ENCODE assay signal across 10 cellular contexts in the genomic region with DNA sequence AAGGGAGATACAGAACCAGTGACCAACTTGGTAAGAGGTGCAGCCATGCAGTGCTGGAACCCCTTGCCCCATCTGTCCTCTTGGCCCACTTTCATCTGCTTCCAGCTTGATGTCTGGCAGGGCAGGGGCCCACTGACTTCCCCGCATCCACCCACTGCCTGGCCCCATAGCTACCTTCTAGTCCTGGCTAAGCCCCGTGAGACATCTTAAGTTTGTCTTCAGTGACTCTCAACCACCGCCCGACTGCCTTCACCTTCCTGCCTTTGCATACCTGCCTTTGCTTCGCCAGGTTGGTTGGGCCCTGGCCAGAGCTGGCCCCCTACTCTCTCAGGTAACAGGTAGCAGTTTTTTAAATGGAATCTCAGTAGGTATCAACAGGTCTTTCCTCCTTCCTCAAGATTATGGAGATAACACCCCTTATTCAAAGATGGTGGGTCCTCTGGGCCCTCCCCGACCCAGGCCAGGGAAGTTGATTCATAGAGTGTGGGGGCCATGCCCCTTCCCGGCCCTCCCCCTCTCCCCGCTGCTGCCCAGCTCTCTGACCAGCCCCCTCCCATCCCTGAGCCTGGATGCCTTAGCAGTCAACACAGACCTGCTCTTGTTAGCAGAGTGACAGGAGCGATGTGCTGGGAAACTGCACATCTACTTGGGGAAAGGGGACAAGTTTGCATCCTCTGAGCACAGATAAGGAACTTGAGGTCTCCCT. TPM values are rescaled to one million over a fixed set of nuclear protein-coding genes. Genes with fewer than 3 reads are reported as not detected.
DNase-seq lines count a peak whose midpoint lies in the region; ATAC-seq, FAIRE-seq and TF ChIP-seq lines count a peak whose summit lies in the region.
"Had no signal": no experiment of that assay in that cellular context is flagged by ENCODE, and none has a peak within 500 bp of the region (broad histone marks: within the 10 kb centered on the region; RNA-seq: fewer than 3 reads in every experiment).

No MANE protein-coding gene starts in this region.

- intact Hi-C loops in right cardiac atrium (cut with DNase I) = no loop called here
- intact Hi-C loops in naive thymus-derived CD4-positive, alpha-beta T cell (cut with micrococcal nuclease) = loop anchor here (1.0 to 10.0 kb wide), 9 partner anchors 15 to 1515 kb away; partner anchors contain the start of genes ANKRD39 (in 1 of the 2), CIAO1 (in 1 of the 2), CNNM3 (in 1 of the 2) and CNNM4 (in 1 of the 2)

- CTCF ChIA-PET in naive thymus-derived CD4-positive, alpha-beta T cell (lab: Charles Lee) = interaction anchor here (0.9 to 3.6 kb wide), 3 partner anchors 11 to 262 kb away, joined by 4 to 26 read pairs (median 4); no protein-coding TSS in a partner anchor

- peak overlapping the region; percentile 89 for H3K4me3 Mint-ChIP-seq in activated naive CD8-positive, alpha-beta T cell treated with anti-CD3 and anti-CD28 coated beads, Interleukin-2, amount 50 U/mL, for 24 hours
- H3K4me3 Mint-ChIP-seq in naive thymus-derived CD4-positive, alpha-beta T cell = peak overlapping the region; percentile 92 to 98 (median 96)

- DNase-seq in right atrium auricular region (ENCODE audit: low spot score) = no peak
- no peak for DNase-seq in right cardiac atrium
- no peak for DNase-seq in activated naive CD8-positive, alpha-beta T cell treated with anti-CD3 and anti-CD28 coated beads, Interleukin-2, amount 50 U/mL, for 24 hours
- DNase-seq in naive thymus-derived CD4-positive, alpha-beta T cell = no peak
- DNase-seq in urothelium cell line (ENCODE audit: low spot score) = no peak
- DNase-seq in COLO829 (ENCODE audit: low spot score) = no peak
- DNase-seq in D341Med (ENCODE audit: low spot score) = no peak
- DNase-seq: Calu3, NCI-H1105 treated with DMSO at 0.1 percent for 48 hours had no signal

- H3K27ac ChIP-seq in right atrium auricular region (peak overlapping the region; percentile 95 to 98), right cardiac atrium (ENCODE audit: low read length) (no peak overlapping the region)
- peak overlapping the region; percentile 99 for H3K27ac ChIP-seq in naive thymus-derived CD4-positive, alpha-beta T cell (ENCODE audit: low read depth, low read length)

- H3K27me3 ChIP-seq in right atrium auricular region (no peaks in the 10 kb centered on the region), right cardiac atrium (ENCODE audit: control insufficient read depth, insufficient read depth) (no peaks in the 10 kb centered on the region)
- H3K27me3 ChIP-seq in naive thymus-derived CD4-positive, alpha-beta T cell (ENCODE audit: control insufficient read depth in 2 of 2, insufficient read depth in 2 of 2, low read length in 2 of 2) = no peaks in the 10 kb centered on the region

- TF ChIP-seq POLR2A in GM18505 (IDR thresholded peaks at IDR 0.05; ENCODE audit: borderline replicate concordance, extremely low read depth, insufficient read depth, insufficient read length) = no peak

- POLR2A ChIA-PET in naive thymus-derived CD4-positive, alpha-beta T cell (lab: Charles Lee) = interaction anchor here (0.7 to 17.2 kb wide), 14 partner anchors 11 to 395 kb away, joined by 3 to 241 read pairs (median 6); partner anchors contain the start of genes CNNM4, DUSP2, KANSL3 and STARD7

- peak overlapping the region in 1 of 2 donors; percentile 95 for H3K4me3 ChIP-seq in right atrium auricular region
- H3K4me3 ChIP-seq in right cardiac atrium (ENCODE audit: low read length) = no peak overlapping the region
- peak overlapping the region; percentile 84 for H3K4me3 ChIP-seq in naive thymus-derived CD4-positive, alpha-beta T cell (ENCODE audit: low read length)

- H3K27me3 Mint-ChIP-seq in activated naive CD8-positive, alpha-beta T cell treated with anti-CD3 and anti-CD28 coated beads, Interleukin-2, amount 50 U/mL, for 24 hours = no peaks in the 10 kb centered on the region
- H3K27me3 Mint-ChIP-seq in naive thymus-derived CD4-positive, alpha-beta T cell = no peaks in the 10 kb centered on the region

- H3K9me3 Mint-ChIP-seq in activated naive CD8-positive, alpha-beta T cell treated with anti-CD3 and anti-CD28 coated beads, Interleukin-2, amount 50 U/mL, for 24 hours = no peaks in the 10 kb centered on the region
- H3K9me3 Mint-ChIP-seq in naive thymus-derived CD4-positive, alpha-beta T cell = peaks cover 0 to 9% (median 0%) of the 10 kb centered on the region in 11 donors

- FAIRE-seq in urothelium cell line (lab: Jason Lieb, UNC) = no peak

- H3K36me3 ChIP-seq in right atrium auricular region = peaks cover 5% of the 10 kb centered on the region
- H3K36me3 ChIP-seq in naive thymus-derived CD4-positive, alpha-beta T cell (ENCODE audit: control insufficient read depth in 2 of 3, insufficient read depth in 3 of 3, low read length in 3 of 3) = peaks cover under 1 to 41% (median 6%) of the 10 kb centered on the region in 3 experiments

- no peak for TF ChIP-seq CTCF in right atrium auricular region (IDR thresholded peaks at IDR 0.05)

- ATAC-seq in right cardiac atrium = no peak
- peak; percentile 2 for ATAC-seq in activated naive CD8-positive, alpha-beta T cell treated with anti-CD3 and anti-CD28 coated beads, Interleukin-2, amount 50 U/mL, for 24 hours
- ATAC-seq in naive thymus-derived CD4-positive, alpha-beta T cell = no peak
- no peak for ATAC-seq in GM18505 (IDR thresholded peaks at IDR 0.05; ENCODE audit: unreplicated experiment)

- H3K9me3 ChIP-seq in right atrium auricular region (no peaks in the 10 kb centered on the region), right cardiac atrium (ENCODE audit: control insufficient read depth, low read length) (no peaks in the 10 kb centered on the region)
- no peaks in the 10 kb centered on the region for H3K9me3 ChIP-seq in naive thymus-derived CD4-positive, alpha-beta T cell (ENCODE audit: control insufficient read depth in 2 of 3, low read length in 3 of 3)

- peaks cover 63% of the 10 kb centered on the region for H3K4me1 Mint-ChIP-seq in activated naive CD8-positive, alpha-beta T cell treated with anti-CD3 and anti-CD28 coated beads, Interleukin-2, amount 50 U/mL, for 24 hours
- peaks cover 42 to 75% (median 60%) of the 10 kb centered on the region in 7 donors for H3K4me1 Mint-ChIP-seq in naive thymus-derived CD4-positive, alpha-beta T cell

- H3K36me3 Mint-ChIP-seq in activated naive CD8-positive, alpha-beta T cell treated with anti-CD3 and anti-CD28 coated beads, Interleukin-2, amount 50 U/mL, for 24 hours (ENCODE audit: low read depth) = peaks cover 49% of the 10 kb centered on the region
- H3K36me3 Mint-ChIP-seq in naive thymus-derived CD4-positive, alpha-beta T cell = peaks cover 0 to 38% (median 11%) of the 10 kb centered on the region in 5 donors

- peak overlapping the region; percentile 96 for H3K27ac Mint-ChIP-seq in activated naive CD8-positive, alpha-beta T cell treated with anti-CD3 and anti-CD28 coated beads, Interleukin-2, amount 50 U/mL, for 24 hours
- peak overlapping the region; percentile 97 to 100 (median 99) for H3K27ac Mint-ChIP-seq in naive thymus-derived CD4-positive, alpha-beta T cell

- peaks cover 0 to 52% of the 10 kb centered on the region in 2 donors for H3K4me1 ChIP-seq in right atrium auricular region
- H3K4me1 ChIP-seq in right cardiac atrium (ENCODE audit: control insufficient read depth, insufficient read depth, low read length) = peaks cover 5% of the 10 kb centered on the region
- H3K4me1 ChIP-seq in naive thymus-derived CD4-positive, alpha-beta T cell (ENCODE audit: control insufficient read depth in 2 of 2, insufficient read depth in 2 of 2, low read length in 2 of 2) = peaks cover 33 to 52% of the 10 kb centered on the region in 2 donors

- 81% methylated on average over 9 of the region's 9 CpGs for WGBS in right cardiac atrium

RNA-seq across cellular contexts. Expression of gene ARID5A, which starts 2.8 kb away (rescaled TPM):
- total RNA-seq in right atrium auricular region = 10 to 100 TPM; 17.1 to 52.6 TPM
- 10 to 100 TPM; 13.0 to 28.0 (median 19.3) TPM for total RNA-seq in right cardiac atrium
- polyA plus RNA-seq in right cardiac atrium = 31.8 TPM
- 100 to 1,000 TPM in 3 of 5 experiments, 10 to 100 TPM in 2; 82.4 to 182 (median 113) TPM for total RNA-seq in naive thymus-derived CD4-positive, alpha-beta T cell
- 100 to 1,000 TPM in 1 of 2 donors, 10 to 100 TPM in 1; 52.2 to 111 TPM for polyA plus RNA-seq in naive thymus-derived CD4-positive, alpha-beta T cell

RNA-seq across cellular contexts. Expression of gene NEURL3, which starts 34.2 kb away (rescaled TPM):
- total RNA-seq in right atrium auricular region (not detected), right cardiac atrium (under 1 TPM in 2 of 4 donors, not detected in 2; 0.15 to 0.20 TPM)
- 0.07 TPM for polyA plus RNA-seq in right cardiac atrium
- 1 to 10 TPM in 1 of 5 experiments, under 1 TPM in 2, not detected in 2; 0.27 to 1.3 (median 0.43) TPM for total RNA-seq in naive thymus-derived CD4-positive, alpha-beta T cell
- polyA plus RNA-seq in naive thymus-derived CD4-positive, alpha-beta T cell = not detected

Comparison
In these comparisons a context has a peak if more than half of its experiments do, and no peak if none do; other contexts are left out.
1. intact Hi-C loops: an anchor here in naive thymus-derived CD4-positive, alpha-beta T cell (1.0 to 10.0 kb wide); none called in right cardiac atrium.